ENCODE assay signal across 1 cellular context in the genomic region with DNA sequence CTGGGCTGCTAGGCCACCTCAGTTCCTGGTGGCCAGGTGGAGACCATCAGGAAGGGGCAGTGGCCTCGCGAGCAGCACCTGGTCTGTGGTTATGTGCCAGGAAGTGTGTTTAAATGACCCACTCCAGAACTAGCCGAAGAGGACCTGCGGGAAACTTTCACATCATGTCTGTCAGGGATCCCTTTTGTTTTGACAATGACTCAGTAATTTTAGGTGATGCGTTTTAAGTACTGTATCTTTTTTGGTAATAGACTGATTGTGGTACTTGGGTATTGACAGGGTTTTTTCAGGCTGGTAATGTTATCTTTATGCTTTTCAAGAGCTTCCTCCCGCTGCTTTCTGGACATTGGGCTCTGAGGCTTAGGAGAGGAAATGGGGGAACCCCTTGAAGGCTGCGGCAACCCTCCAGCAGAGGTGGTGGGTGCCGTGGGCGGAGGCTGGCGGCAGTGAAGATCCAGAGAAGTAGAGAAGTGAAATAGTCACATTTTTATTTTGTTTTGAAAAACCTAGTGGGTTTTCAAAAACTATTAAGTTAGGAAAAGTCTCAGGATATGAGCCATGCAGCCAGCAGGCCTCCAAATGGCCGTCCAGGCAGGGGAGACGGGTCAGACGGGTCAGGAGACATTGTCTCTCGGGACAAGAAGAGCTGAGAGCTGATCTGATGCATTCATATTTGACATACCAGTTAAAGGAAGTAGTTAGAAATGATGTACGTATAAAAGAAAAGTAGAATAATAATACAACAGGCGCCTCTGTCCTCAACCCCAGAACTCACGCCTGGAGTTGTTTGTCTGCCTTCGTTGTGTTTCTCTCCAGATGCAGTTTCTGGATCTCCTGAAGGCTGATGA.
TF ChIP-seq lines count a peak whose summit lies in the region.

No MANE protein-coding gene starts in this region.

TF ChIP-seq in GM23338, 12 proteins besides CTCF, POLR2A, EP300 and RAD21 (continued from another document):
- TF ChIP-seq REST (IDR thresholded peaks at IDR 0.05; ENCODE audit: unreplicated experiment) (no peak), POLR2AphosphoS5 (IDR thresholded peaks at IDR 0.05; ENCODE audit: low read depth) (no peak)
